22 cellular contexts compared by ENCODE assay signal in genomic region chr5:35761541-35761940, GRCh38.
"Had no signal": no experiment of that assay in that cellular context is flagged by ENCODE, and none has a peak within 500 bp of the region (broad histone marks: within the 10 kb centered on the region; RNA-seq: fewer than 3 reads in every experiment).

No MANE protein-coding gene starts in this region.

- ATAC-seq: heart right ventricle, right cardiac atrium had no signal

- H3K36me3 ChIP-seq: ascending aorta, cardiac muscle cell, colonic mucosa, esophagus squamous epithelium, heart right ventricle, spleen, tibial nerve had no signal

- DNase-seq: activated CD4-positive, alpha-beta memory T cell treated with anti-CD3 and anti-CD28 coated beads for 36 hours; activated CD4-positive, alpha-beta T cell treated with anti-CD3 and anti-CD28 coated beads, Interleukin-2, amount 10 ng/mL, durations not matched to agents 24 days and 14 days; activated effector memory CD4-positive, alpha-beta T cell treated with anti-CD3 and anti-CD28 coated beads, Interleukin-2, amount 50 U/mL, for 16 hours; cerebellar nuclear complex; colonic mucosa; effector CD8-positive, alpha-beta T cell; esophagus squamous epithelium; foreskin melanocyte; heart right ventricle; midbrain; posterior cingulate gyrus; right cardiac atrium; spleen; T-helper 9 cell had no signal

- H3K9me3 Mint-ChIP-seq: activated CD4-positive, alpha-beta memory T cell treated with anti-CD3 and anti-CD28 coated beads for 36 hours; activated CD4-positive, alpha-beta T cell treated with anti-CD3 and anti-CD28 coated beads, Interleukin-2, amount 10 ng/mL, durations not matched to agents 24 days and 14 days; activated naive CD4-positive, alpha-beta T cell treated with anti-CD3 and anti-CD28 coated beads, Interleukin-2, amount 50 U/mL, for 72 hours; activated T-helper 1 cell treated with anti-CD3 and anti-CD28 coated beads, Interleukin-12 subunit alpha, Interleukin-12 subunit beta, Interleukin-2, Interleukin-4 antibody, amounts not matched to agents 30 ng/mL and 10 ng/mL and 1 ng/mL, durations not matched to agents 14 hours and 24 hours and 36 hours; brain; memory B cell; nephron had no signal

- H3K4me3 Mint-ChIP-seq: activated CD4-positive, alpha-beta memory T cell treated with anti-CD3 and anti-CD28 coated beads for 36 hours; activated CD4-positive, alpha-beta T cell treated with anti-CD3 and anti-CD28 coated beads, Interleukin-2, amount 10 ng/mL, durations not matched to agents 24 days and 14 days; activated T-helper 1 cell treated with anti-CD3 and anti-CD28 coated beads, Interleukin-12 subunit alpha, Interleukin-12 subunit beta, Interleukin-2, Interleukin-4 antibody, amounts not matched to agents 30 ng/mL and 10 ng/mL and 1 ng/mL, durations not matched to agents 14 hours and 24 hours and 36 hours; brain; memory B cell; nephron had no signal

- H3K4me1 Mint-ChIP-seq: activated CD4-positive, alpha-beta T cell treated with anti-CD3 and anti-CD28 coated beads, Interleukin-2, amount 10 ng/mL, durations not matched to agents 24 days and 14 days; brain; memory B cell; nephron had no signal

- H3K36me3 Mint-ChIP-seq: activated CD4-positive, alpha-beta memory T cell treated with anti-CD3 and anti-CD28 coated beads for 36 hours; brain; memory B cell had no signal

- H3K27me3 Mint-ChIP-seq: activated CD4-positive, alpha-beta memory T cell treated with anti-CD3 and anti-CD28 coated beads for 36 hours; activated CD4-positive, alpha-beta T cell treated with anti-CD3 and anti-CD28 coated beads, Interleukin-2, amount 10 ng/mL, durations not matched to agents 24 days and 14 days; brain; memory B cell had no signal

- H3K4me1 ChIP-seq: ascending aorta, colonic mucosa, esophagus squamous epithelium, heart right ventricle, spleen, tibial nerve had no signal

- H3K4me3 ChIP-seq: ascending aorta, cardiac muscle cell, colonic mucosa, esophagus squamous epithelium, heart right ventricle, spleen, tibial nerve had no signal

- H3K27ac Mint-ChIP-seq: activated CD4-positive, alpha-beta T cell treated with anti-CD3 and anti-CD28 coated beads, Interleukin-2, amount 10 ng/mL, durations not matched to agents 24 days and 14 days; activated T-helper 1 cell treated with anti-CD3 and anti-CD28 coated beads, Interleukin-12 subunit alpha, Interleukin-12 subunit beta, Interleukin-2, Interleukin-4 antibody, amounts not matched to agents 30 ng/mL and 10 ng/mL and 1 ng/mL, durations not matched to agents 14 hours and 24 hours and 36 hours; brain; memory B cell; nephron had no signal

- H3K9me3 ChIP-seq: ascending aorta, colonic mucosa, esophagus squamous epithelium, heart right ventricle, spleen, tibial nerve had no signal
